In genomic region chr7:17934094-17934493, GRCh38 we compare ENCODE assay signal across 17 cellular contexts. TPM values are rescaled to one million over a fixed set of nuclear protein-coding genes. Genes with fewer than 3 reads are reported as not detected.
DNase-seq lines count a peak whose midpoint lies in the region; ATAC-seq, FAIRE-seq and TF ChIP-seq lines count a peak whose summit lies in the region.
"Had no signal": no experiment of that assay in that cellular context is flagged by ENCODE, and none has a peak within 500 bp of the region (broad histone marks: within the 10 kb centered on the region; RNA-seq: fewer than 3 reads in every experiment).

No MANE protein-coding gene starts in this region.

- H3K9ac ChIP-seq in Loucy (ENCODE audit: low read depth, low read length, poor library complexity, severe bottlenecking) = no peak overlapping the region

- FAIRE-seq in GM12892 (lab: Jason Lieb, UNC) = no peak

- intact Hi-C loops in activated naive CD4-positive, alpha-beta T cell treated with anti-CD3 and anti-CD28 coated beads for 36 hours (cut with micrococcal nuclease) = no loop called here

- no peaks in the 10 kb centered on the region for H3K27me3 Mint-ChIP-seq in activated naive CD4-positive, alpha-beta T cell treated with anti-CD3 and anti-CD28 coated beads for 36 hours (ENCODE audit: low read depth)
- H3K27me3 Mint-ChIP-seq in activated naive CD8-positive, alpha-beta T cell treated with anti-CD3 and anti-CD28 coated beads, Interleukin-2, amount 10 ng/mL, durations not matched to agents 7 days and 5 days = no peaks in the 10 kb centered on the region
- H3K27me3 Mint-ChIP-seq in stimulated activated naive CD8-positive, alpha-beta T cell treated with anti-CD3 and anti-CD28 coated beads, Interleukin-15, amount 100 ng/mL, for 72 hours = no peaks in the 10 kb centered on the region
- H3K27me3 Mint-ChIP-seq: activated CD4-positive, alpha-beta T cell treated with anti-CD3 and anti-CD28 coated beads, Interleukin-2, amount 10 ng/mL, durations not matched to agents 7 days and 5 days had no signal

- no peak overlapping the region for H2AFZ ChIP-seq in Loucy (ENCODE audit: low read length)
- H2AFZ ChIP-seq: hepatocyte had no signal

- no peak for TF ChIP-seq POLR2A in GM12892 (IDR thresholded peaks at IDR 0.05; ENCODE audit: low read depth, low read length)

- peak overlapping the region; percentile 45 for H3K4me3 ChIP-seq in Loucy (ENCODE audit: low read length, poor library complexity, severe bottlenecking)
- H3K4me3 ChIP-seq: hepatocyte, stomach had no signal

- CTCF ChIA-PET in activated naive CD4-positive, alpha-beta T cell treated with anti-CD3 and anti-CD28 coated beads for 36 hours (lab: Charles Lee) = interaction anchor here (0.6 kb wide), 1 partner anchor 36 kb away, joined by 5 read pairs; no protein-coding TSS in a partner anchor

- H3K4me3 Mint-ChIP-seq in activated naive CD4-positive, alpha-beta T cell treated with anti-CD3 and anti-CD28 coated beads for 36 hours = peak overlapping the region; percentile 13
- peak overlapping the region; percentile 60 for H3K4me3 Mint-ChIP-seq in activated naive CD8-positive, alpha-beta T cell treated with anti-CD3 and anti-CD28 coated beads, Interleukin-2, amount 10 ng/mL, durations not matched to agents 7 days and 5 days
- peak overlapping the region in 1 of 2 donors; percentile 52 for H3K4me3 Mint-ChIP-seq in stimulated activated naive CD8-positive, alpha-beta T cell treated with anti-CD3 and anti-CD28 coated beads, Interleukin-15, amount 100 ng/mL, for 72 hours
- H3K4me3 Mint-ChIP-seq: activated CD4-positive, alpha-beta T cell treated with anti-CD3 and anti-CD28 coated beads, Interleukin-2, amount 10 ng/mL, durations not matched to agents 7 days and 5 days; activated T-helper 1 cell treated with anti-CD3 and anti-CD28 coated beads, Interleukin-12 subunit alpha, Interleukin-12 subunit beta, Interleukin-2, Interleukin-4 antibody, amounts not matched to agents 30 ng/mL and 10 ng/mL and 1 ng/mL, durations not matched to agents 14 hours and 24 hours and 36 hours; neural crest cell had no signal

- no peaks in the 10 kb centered on the region for H3K36me3 ChIP-seq in Loucy (ENCODE audit: insufficient read depth, low read length)
- H3K36me3 ChIP-seq: stomach had no signal

- H3K9me2 ChIP-seq in Loucy (replicated peaks; ENCODE audit: low read depth, low read length) = no peaks in the 10 kb centered on the region

- DNase-seq in activated naive CD4-positive, alpha-beta T cell treated with anti-CD3 and anti-CD28 coated beads for 36 hours = no peak
- DNase-seq in activated naive CD4-positive, alpha-beta T cell treated with anti-CD3 and anti-CD28 coated beads, Interleukin-2, amount 50 U/mL, for 16 hours = no peak
- no peak for DNase-seq in activated naive CD8-positive, alpha-beta T cell treated with anti-CD3 and anti-CD28 coated beads, Interleukin-2, amount 10 ng/mL, durations not matched to agents 7 days and 5 days
- no peak for DNase-seq in stimulated activated naive CD8-positive, alpha-beta T cell treated with anti-CD3 and anti-CD28 coated beads, Interleukin-15, amount 100 ng/mL, for 72 hours
- DNase-seq in GM12892 (ENCODE audit: insufficient read length) (no peak), DMS114 treated with DMSO at 0.1 percent for 48 hours (lab: John Stamatoyannopoulos, UW; ENCODE audit: unreplicated experiment) (no peak)
- DNase-seq in activated effector memory CD4-positive, alpha-beta T cell treated with Interleukin-2 at 50 U/mL for 16 hours = no peak
- DNase-seq: activated CD4-positive, alpha-beta T cell treated with anti-CD3 and anti-CD28 coated beads, Interleukin-2, amount 10 ng/mL, durations not matched to agents 7 days and 5 days; mesenchymal stem cell; NCI-H2081; NCI-H524 treated with DMSO at 0.1 percent for 48 hours; stomach; T1000 had no signal

- peaks cover 51% of the 10 kb centered on the region for H3K4me1 ChIP-seq in Loucy (ENCODE audit: insufficient read depth, low read length, poor library complexity, severe bottlenecking)

- H3F3A ChIP-seq in Loucy (ENCODE audit: low read depth) = no peaks in the 10 kb centered on the region

- H3K9me3 Mint-ChIP-seq in activated naive CD4-positive, alpha-beta T cell treated with anti-CD3 and anti-CD28 coated beads for 36 hours = no peaks in the 10 kb centered on the region
- H3K9me3 Mint-ChIP-seq in activated naive CD8-positive, alpha-beta T cell treated with anti-CD3 and anti-CD28 coated beads, Interleukin-2, amount 10 ng/mL, durations not matched to agents 7 days and 5 days = no peaks in the 10 kb centered on the region
- no peaks in the 10 kb centered on the region for H3K9me3 Mint-ChIP-seq in stimulated activated naive CD8-positive, alpha-beta T cell treated with anti-CD3 and anti-CD28 coated beads, Interleukin-15, amount 100 ng/mL, for 72 hours
- H3K9me3 Mint-ChIP-seq: activated CD4-positive, alpha-beta T cell treated with anti-CD3 and anti-CD28 coated beads, Interleukin-2, amount 10 ng/mL, durations not matched to agents 7 days and 5 days; activated T-helper 1 cell treated with anti-CD3 and anti-CD28 coated beads, Interleukin-12 subunit alpha, Interleukin-12 subunit beta, Interleukin-2, Interleukin-4 antibody, amounts not matched to agents 30 ng/mL and 10 ng/mL and 1 ng/mL, durations not matched to agents 14 hours and 24 hours and 36 hours; neural crest cell had no signal

- POLR2A ChIA-PET in activated naive CD8-positive, alpha-beta T cell treated with anti-CD3 and anti-CD28 coated beads, Interleukin-2, amount 10 ng/mL, durations not matched to agents 7 days and 5 days (lab: Charles Lee) = no interaction called here

- H3K4me1 Mint-ChIP-seq in activated naive CD4-positive, alpha-beta T cell treated with anti-CD3 and anti-CD28 coated beads for 36 hours (ENCODE audit: low read depth) = peaks cover 79% of the 10 kb centered on the region
- peaks cover 55% of the 10 kb centered on the region for H3K4me1 Mint-ChIP-seq in activated naive CD8-positive, alpha-beta T cell treated with anti-CD3 and anti-CD28 coated beads, Interleukin-2, amount 10 ng/mL, durations not matched to agents 7 days and 5 days
- peaks cover 90% of the 10 kb centered on the region for H3K4me1 Mint-ChIP-seq in stimulated activated naive CD8-positive, alpha-beta T cell treated with anti-CD3 and anti-CD28 coated beads, Interleukin-15, amount 100 ng/mL, for 72 hours

- peak; percentile 69 for ATAC-seq in activated naive CD8-positive, alpha-beta T cell treated with anti-CD3 and anti-CD28 coated beads, Interleukin-2, amount 10 ng/mL, durations not matched to agents 7 days and 5 days (ENCODE audit: low read depth)
- ATAC-seq in stimulated activated naive CD8-positive, alpha-beta T cell treated with anti-CD3 and anti-CD28 coated beads, Interleukin-15, amount 100 ng/mL, for 72 hours = peak; percentile 31

- no peaks in the 10 kb centered on the region for H3K27me3 ChIP-seq in Loucy (ENCODE audit: insufficient read depth, low read length, poor library complexity, severe bottlenecking)
- H3K27me3 ChIP-seq: hepatocyte, stomach had no signal

- peaks cover 77% of the 10 kb centered on the region for H3K79me2 ChIP-seq in Loucy (ENCODE audit: insufficient read depth, low read length)

- no peak overlapping the region for H3K27ac Mint-ChIP-seq in activated naive CD4-positive, alpha-beta T cell treated with anti-CD3 and anti-CD28 coated beads for 36 hours
- H3K27ac Mint-ChIP-seq in activated naive CD8-positive, alpha-beta T cell treated with anti-CD3 and anti-CD28 coated beads, Interleukin-2, amount 10 ng/mL, durations not matched to agents 7 days and 5 days = peak overlapping the region; percentile 74
- H3K27ac Mint-ChIP-seq in stimulated activated naive CD8-positive, alpha-beta T cell treated with anti-CD3 and anti-CD28 coated beads, Interleukin-15, amount 100 ng/mL, for 72 hours = no peak overlapping the region
- H3K27ac Mint-ChIP-seq: activated CD4-positive, alpha-beta T cell treated with anti-CD3 and anti-CD28 coated beads, Interleukin-2, amount 10 ng/mL, durations not matched to agents 7 days and 5 days; activated T-helper 1 cell treated with anti-CD3 and anti-CD28 coated beads, Interleukin-12 subunit alpha, Interleukin-12 subunit beta, Interleukin-2, Interleukin-4 antibody, amounts not matched to agents 30 ng/mL and 10 ng/mL and 1 ng/mL, durations not matched to agents 14 hours and 24 hours and 36 hours had no signal

- H3K36me3 Mint-ChIP-seq in activated naive CD4-positive, alpha-beta T cell treated with anti-CD3 and anti-CD28 coated beads for 36 hours (ENCODE audit: low read depth) = peaks cover 2% of the 10 kb centered on the region
- H3K36me3 Mint-ChIP-seq in activated naive CD8-positive, alpha-beta T cell treated with anti-CD3 and anti-CD28 coated beads, Interleukin-2, amount 10 ng/mL, durations not matched to agents 7 days and 5 days = peaks cover 21% of the 10 kb centered on the region

- peak overlapping the region; percentile 68 for H3K4me2 ChIP-seq in Loucy (ENCODE audit: low read depth, low read length, poor library complexity, severe bottlenecking)
- H3K4me2 ChIP-seq: hepatocyte had no signal

- peaks cover 74% of the 10 kb centered on the region for H4K20me1 ChIP-seq in Loucy (ENCODE audit: insufficient read depth, low read length, poor library complexity, severe bottlenecking)

- no peak for TF ChIP-seq CTCF in Loucy (conservative IDR thresholded peaks at IDR 0.05; ENCODE audit: low read length)

- H3K9me3 ChIP-seq in Loucy (ENCODE audit: insufficient read depth, low read depth, low read length) = no peaks in the 10 kb centered on the region
- H3K9me3 ChIP-seq: stomach had no signal

RNA-seq across cellular contexts. Expression of gene SNX13, which starts 6.2 kb away (rescaled TPM):
- 10 to 100 TPM; 19.5 to 20.3 TPM for total RNA-seq in activated naive CD4-positive, alpha-beta T cell treated with anti-CD3 and anti-CD28 coated beads for 36 hours
- 10 to 100 TPM; 29.3 to 35.1 TPM for total RNA-seq in activated naive CD8-positive, alpha-beta T cell treated with anti-CD3 and anti-CD28 coated beads, Interleukin-2, amount 10 ng/mL, durations not matched to agents 7 days and 5 days
- 7.0 TPM for polyA plus RNA-seq in GM12892 (2012; ENCODE audit: missing spikeins)
